Comparison of ENCODE assay signal across 11 cellular contexts in genomic region chr5:40842351-40842750, GRCh38. TPM values are rescaled to one million over a fixed set of nuclear protein-coding genes. Genes with fewer than 3 reads are reported as not detected.
DNase-seq lines count a peak whose midpoint lies in the region; ATAC-seq, FAIRE-seq and TF ChIP-seq lines count a peak whose summit lies in the region.
"Had no signal": no experiment of that assay in that cellular context is flagged by ENCODE, and none has a peak within 500 bp of the region (broad histone marks: within the 10 kb centered on the region; RNA-seq: fewer than 3 reads in every experiment).

No MANE protein-coding gene starts in this region.

- POLR2A ChIA-PET in A549 (lab: Yijun Ruan, JAX), result no interaction called here
- POLR2A ChIA-PET in endothelial cell of umbilical vein (lab: Charles Lee), result interaction anchor here (2.2 kb wide), 1 partner anchor 9 kb away, joined by 8 read pairs; no protein-coding TSS in a partner anchor

- H3K4me3 ChIP-seq in A549 (peak overlapping the region; percentile 51), Loucy (ENCODE audit: low read length, poor library complexity, severe bottlenecking) (peak overlapping the region; percentile 68), endothelial cell of umbilical vein (replicated peaks in 1 of 3; ENCODE audit: insufficient read depth in 1 of 3, low read depth in 1 of 3, low read length in 3 of 3) (peak overlapping the region; percentile 50 to 98 (median 87)), muscle layer of duodenum (ENCODE audit: low read depth in 1 of 2, low read length in 2 of 2) (peak overlapping the region; percentile 49 to 93)

- no peak for TF ChIP-seq POLR2A in A549 (IDR thresholded peaks at IDR 0.05; ENCODE audit: low read length)
- no peak for TF ChIP-seq POLR2A in endothelial cell of umbilical vein (IDR thresholded peaks at IDR 0.05; ENCODE audit: low read depth, low read length)

- H3K79me2 ChIP-seq in Loucy (ENCODE audit: insufficient read depth, low read length) (no peaks in the 10 kb centered on the region), endothelial cell of umbilical vein (ENCODE audit: control insufficient read depth, insufficient read depth, low read length) (peaks cover 42% of the 10 kb centered on the region)

- H3K9me2 ChIP-seq in Loucy (replicated peaks; ENCODE audit: low read depth, low read length), result no peaks in the 10 kb centered on the region

- no peak for TF ChIP-seq CTCF in A549 (IDR thresholded peaks at IDR 0.05)
- no peak for TF ChIP-seq CTCF in Loucy (conservative IDR thresholded peaks at IDR 0.05; ENCODE audit: low read length)
- TF ChIP-seq CTCF in endothelial cell of umbilical vein (IDR thresholded peaks at IDR 0.05; ENCODE audit: extremely low read depth in 1 of 2, insufficient read depth in 1 of 2, low read depth in 1 of 2, low read length in 2 of 2), result no peak

- CTCF ChIA-PET in A549 (lab: Yijun Ruan, JAX) (interaction anchor here (1.1 to 1.5 kb wide), 2 partner anchors 12 to 68 kb away, joined by 3 to 4 read pairs; no protein-coding TSS in a partner anchor), endothelial cell of umbilical vein (lab: Charles Lee) (interaction anchor here (0.6 to 1.6 kb wide), 4 partner anchors 10 to 1470 kb away, joined by 3 to 6 read pairs (median 4); no protein-coding TSS in a partner anchor)

- ATAC-seq in A549 (peak in 1 of 2 experiments; percentile 38; a peak in 2 of 6 replicates), GM18907 (IDR thresholded peaks at IDR 0.05; ENCODE audit: unreplicated experiment) (no peak)
- ATAC-seq: left lobe of liver; stimulated activated effector memory CD8-positive, alpha-beta T cell treated with anti-CD3 and anti-CD28 coated beads, Interleukin-12 subunit alpha, Interleukin-12 subunit beta, amount 100 ng/mL, for 72 hours had no signal

- TF ChIP-seq RAD21 in A549 (conservative IDR thresholded peaks at IDR 0.05 in 1 of 2, IDR thresholded peaks at IDR 0.05 in 1 of 2), result no peak

- no peaks in the 10 kb centered on the region for H3K9me3 ChIP-seq in A549
- H3K9me3 ChIP-seq in Loucy (ENCODE audit: insufficient read depth, low read depth, low read length), result no peaks in the 10 kb centered on the region
- H3K9me3 ChIP-seq in endothelial cell of umbilical vein (replicated peaks; ENCODE audit: control insufficient read depth, insufficient read depth, low read length), result no peaks in the 10 kb centered on the region
- H3K9me3 ChIP-seq in muscle layer of duodenum (ENCODE audit: control insufficient read depth in 1 of 2, low read length in 2 of 2), result no peaks in the 10 kb centered on the region

- H3K4me1 ChIP-seq in A549, result peaks cover 19% of the 10 kb centered on the region
- H3K4me1 ChIP-seq in Loucy (ENCODE audit: insufficient read depth, low read length, poor library complexity, severe bottlenecking), result peaks cover 14% of the 10 kb centered on the region
- H3K4me1 ChIP-seq in endothelial cell of umbilical vein (ENCODE audit: control insufficient read depth, extremely low read depth, insufficient read depth, low read length), result peaks cover 17% of the 10 kb centered on the region
- H3K4me1 ChIP-seq in muscle layer of duodenum (ENCODE audit: control insufficient read depth in 1 of 2, insufficient read depth in 2 of 2, low read length in 2 of 2), result no peaks in the 10 kb centered on the region

- no peaks in the 10 kb centered on the region; the same call in 1 of the 2 replicates for H3F3A ChIP-seq in Loucy (ENCODE audit: low read depth)

- H3K9ac ChIP-seq in Loucy (ENCODE audit: low read depth, low read length, poor library complexity, severe bottlenecking), result no peak overlapping the region
- H3K9ac ChIP-seq in endothelial cell of umbilical vein (replicated peaks; ENCODE audit: extremely low read depth, insufficient read depth, low read length), result peak overlapping the region; percentile 98

- no peak for TF ChIP-seq EP300 in A549 (IDR thresholded peaks at IDR 0.05)

- WGBS in A549 (ENCODE audit: missing lambda C conversion rate), result 8% methylated on average over 2 of the region's 2 CpGs

- H4K20me1 ChIP-seq in Loucy (ENCODE audit: insufficient read depth, low read length, poor library complexity, severe bottlenecking) (no peaks in the 10 kb centered on the region), endothelial cell of umbilical vein (replicated peaks; ENCODE audit: control insufficient read depth, extremely low read depth, insufficient read depth, low read length) (no peaks in the 10 kb centered on the region)

- H3K27me3 ChIP-seq in Loucy (ENCODE audit: insufficient read depth, low read length, poor library complexity, severe bottlenecking) (peaks cover 8% of the 10 kb centered on the region), endothelial cell of umbilical vein (ENCODE audit: control insufficient read depth in 2 of 2, insufficient read depth in 2 of 2, low read length in 2 of 2) (no peaks in the 10 kb centered on the region), muscle layer of duodenum (ENCODE audit: low read depth, low read length) (no peaks in the 10 kb centered on the region)

- intact Hi-C loops in endothelial cell of umbilical vein (cut with micrococcal nuclease), result no loop called here

- FAIRE-seq in A549 (lab: Jason Lieb, UNC) (no peak), endothelial cell of umbilical vein (lab: Jason Lieb, UNC) (no peak)

- no peaks in the 10 kb centered on the region for H3K36me3 ChIP-seq in Loucy (ENCODE audit: insufficient read depth, low read length)
- H3K36me3 ChIP-seq in endothelial cell of umbilical vein (ENCODE audit: control insufficient read depth in 2 of 2, extremely low read depth in 1 of 2, insufficient read depth in 2 of 2, low read length in 2 of 2), result peaks cover 0 to 3% of the 10 kb centered on the region in 2 experiments
- H3K36me3 ChIP-seq in muscle layer of duodenum (ENCODE audit: control insufficient read depth in 1 of 2, insufficient read depth in 2 of 2, low read length in 2 of 2), result peaks cover 0 to 5% of the 10 kb centered on the region in 2 donors

- no TSS peak for BruUV-seq in endothelial cell of umbilical vein (replicated peaks; lab: Mats Ljungman, UMichigan)

- H3K27ac ChIP-seq in A549 (peak overlapping the region; percentile 9 to 87; a peak in 2 of 6 replicates), endothelial cell of umbilical vein (ENCODE audit: insufficient read depth, low read depth, low read length) (peak overlapping the region; percentile 95), muscle layer of duodenum (ENCODE audit: low read length) (peak overlapping the region; percentile 97)

- peak overlapping the region; percentile 95 for H3K4me2 ChIP-seq in A549
- peak overlapping the region; percentile 65 for H3K4me2 ChIP-seq in Loucy (ENCODE audit: low read depth, low read length, poor library complexity, severe bottlenecking)
- H3K4me2 ChIP-seq in endothelial cell of umbilical vein (ENCODE audit: insufficient read depth, low read length), result peak overlapping the region; percentile 100

- DNase-seq in A549 (ENCODE audit: low read depth in 1 of 2, low spot score in 1 of 2), result peak in 1 of 2 experiments; percentile 31
- peak; percentile 55 for DNase-seq in endothelial cell of umbilical vein (ENCODE audit: low read depth, low spot score)
- no peak for DNase-seq in superior temporal gyrus (ENCODE audit: extremely low spot score)
- DNase-seq in stimulated activated CD4-positive, alpha-beta T cell treated with anti-CD3 and anti-CD28 coated beads, Interleukin-4, amount 100 ng/mL, for 4 hours, result no peak
- no peak for DNase-seq in NCI-H2196 treated with DMSO at 0.1 percent for 48 hours (lab: John Stamatoyannopoulos, UW; ENCODE audit: unreplicated experiment)
- DNase-seq: NCI-H69 had no signal

- no peaks in the 10 kb centered on the region for H3K9me1 ChIP-seq in endothelial cell of umbilical vein (replicated peaks; ENCODE audit: control insufficient read depth, extremely low read depth, insufficient read depth, low read length)

- dilution Hi-C loops in endothelial cell of umbilical vein (cut with MboI; ENCODE audit: extremely low pct_ligation_motif_present, low sequenced_read_pairs), result no loop called here

- H2AFZ ChIP-seq in Loucy (ENCODE audit: low read length) (no peak overlapping the region), endothelial cell of umbilical vein (ENCODE audit: low read depth, low read length) (no peak overlapping the region)

RNA-seq across cellular contexts. Expression of gene CARD6, which starts 1.2 kb away (rescaled TPM):
- polyA plus RNA-seq in A549 (2011; rRNA removed), result 5.7 and 5.9 TPM in 2 replicates
- polyA plus RNA-seq in A549 (2012; cell fraction: cytosol; rRNA removed), result 0.63 and 0.82 TPM in 2 replicates
- polyA plus RNA-seq in A549 (2012; cell fraction: nucleus; rRNA removed), result 0.34 and 0.40 TPM in 2 replicates
- 3.3 to 5.7 TPM (median 5.2 TPM) in 3 replicates for polyA plus RNA-seq in A549 (2017; fragmentation: RNase III; extraction: RNeasy Plus Mini Kit Qiagen cat#74134 plus additional on column Dnase treatment)
- 3.6 and 4.7 TPM in 2 replicates for polyA minus RNA-seq in A549 (2011; rRNA and poly(A)+ RNA removed)
- total RNA-seq in endothelial cell of umbilical vein, result 21.1 and 23.8 TPM in 2 replicates
- 11.0 and 11.3 TPM in 2 replicates for polyA plus RNA-seq in endothelial cell of umbilical vein
- polyA plus RNA-seq in endothelial cell of umbilical vein (2011; cell fraction: cytosol; rRNA removed), result 14.5 and 15.1 TPM in 2 replicates
- 9.3 and 10.7 TPM in 2 replicates for polyA plus RNA-seq in endothelial cell of umbilical vein (2011; cell fraction: nucleus; rRNA removed)
- 13.2 and 19.0 TPM in 2 replicates for polyA plus RNA-seq in endothelial cell of umbilical vein (2012)
- polyA minus RNA-seq in endothelial cell of umbilical vein, result 18.7 and 19.9 TPM in 2 replicates
- polyA minus RNA-seq in endothelial cell of umbilical vein (2011; cell fraction: cytosol; rRNA and poly(A)+ RNA removed), result 7.4 TPM
- polyA minus RNA-seq in endothelial cell of umbilical vein (2011; cell fraction: nucleus; rRNA and poly(A)+ RNA removed), result 7.4 and 11.3 TPM in 2 replicates

RNA-seq across cellular contexts. Expression of gene RPL37, which starts 7.3 kb away (rescaled TPM):
- polyA plus RNA-seq in A549 (2011; rRNA removed), result 4,402 and 4,948 TPM in 2 replicates
- polyA plus RNA-seq in A549 (2012; cell fraction: cytosol; rRNA removed), result 770 and 800 TPM in 2 replicates
- polyA plus RNA-seq in A549 (2012; cell fraction: nucleus; rRNA removed), result 99.3 and 104 TPM in 2 replicates
- polyA plus RNA-seq in A549 (2017; fragmentation: RNase III; extraction: RNeasy Plus Mini Kit Qiagen cat#74134 plus additional on column Dnase treatment), result 2,762 to 2,921 TPM (median 2,809 TPM) in 3 replicates
- 453 and 718 TPM in 2 replicates for polyA minus RNA-seq in A549 (2011; rRNA and poly(A)+ RNA removed)
- 1,348 and 1,380 TPM in 2 replicates for total RNA-seq in endothelial cell of umbilical vein
- 259 and 274 TPM in 2 replicates for polyA plus RNA-seq in endothelial cell of umbilical vein
- 713 and 717 TPM in 2 replicates for polyA plus RNA-seq in endothelial cell of umbilical vein (2011; cell fraction: cytosol; rRNA removed)
- polyA plus RNA-seq in endothelial cell of umbilical vein (2011; cell fraction: nucleus; rRNA removed), result 198 and 377 TPM in 2 replicates
- polyA plus RNA-seq in endothelial cell of umbilical vein (2012), result 2,072 and 2,765 TPM in 2 replicates
- 1,095 and 1,451 TPM in 2 replicates for polyA minus RNA-seq in endothelial cell of umbilical vein
- 1,353 TPM for polyA minus RNA-seq in endothelial cell of umbilical vein (2011; cell fraction: cytosol; rRNA and poly(A)+ RNA removed)
- 127 and 132 TPM in 2 replicates for polyA minus RNA-seq in endothelial cell of umbilical vein (2011; cell fraction: nucleus; rRNA and poly(A)+ RNA removed)

RNA-seq across cellular contexts. Expression of gene PRKAA1, which starts 44.2 kb away (rescaled TPM):
- polyA plus RNA-seq in A549 (2011; rRNA removed) (84.3 and 107 TPM in 2 replicates), A549 (2017; fragmentation: RNase III; extraction: RNeasy Plus Mini Kit Qiagen cat#74134 plus additional on column Dnase treatment) (51.5 to 63.3 TPM (median 60.0 TPM) in 3 replicates), endothelial cell of umbilical vein (25.5 and 37.0 TPM in 2 replicates)
- polyA plus RNA-seq in A549 (2012; cell fraction: cytosol; rRNA removed), result 15.5 and 16.3 TPM in 2 replicates
- 20.1 and 35.7 TPM in 2 replicates for polyA plus RNA-seq in A549 (2012; cell fraction: nucleus; rRNA removed)
- polyA minus RNA-seq in A549 (2011; rRNA and poly(A)+ RNA removed), result 23.7 and 32.4 TPM in 2 replicates
- total RNA-seq in endothelial cell of umbilical vein, result 83.5 and 97.2 TPM in 2 replicates
- 24.9 and 30.5 TPM in 2 replicates for polyA plus RNA-seq in endothelial cell of umbilical vein (2011; cell fraction: cytosol; rRNA removed)
- 163 and 208 TPM in 2 replicates for polyA plus RNA-seq in endothelial cell of umbilical vein (2011; cell fraction: nucleus; rRNA removed)
- 45.4 and 73.0 TPM in 2 replicates for polyA plus RNA-seq in endothelial cell of umbilical vein (2012)
- 52.0 and 52.3 TPM in 2 replicates for polyA minus RNA-seq in endothelial cell of umbilical vein
- polyA minus RNA-seq in endothelial cell of umbilical vein (2011; cell fraction: cytosol; rRNA and poly(A)+ RNA removed), result 48.2 TPM
- polyA minus RNA-seq in endothelial cell of umbilical vein (2011; cell fraction: nucleus; rRNA and poly(A)+ RNA removed), result 82.1 and 109 TPM in 2 replicates
